In the genomic region with DNA sequence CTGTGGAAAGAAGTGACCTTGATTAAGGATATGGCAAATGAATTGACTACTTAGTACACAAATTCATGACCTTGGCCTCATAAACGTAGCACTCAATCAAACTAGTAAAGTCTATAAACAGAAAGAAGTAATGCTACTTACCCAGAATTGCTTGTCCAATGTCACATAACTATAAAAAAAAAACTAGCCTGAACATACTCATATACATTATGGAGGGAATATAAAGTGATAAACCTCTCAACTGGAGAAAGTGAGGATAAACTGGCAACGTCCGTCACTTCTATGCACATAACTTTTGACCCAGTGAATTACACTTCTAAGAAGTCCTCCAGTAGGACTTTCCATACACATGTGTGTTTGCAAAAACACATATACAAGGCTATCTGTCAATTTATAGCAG, we compare ENCODE assay signal across 32 cellular contexts. TPM values are rescaled to one million over a fixed set of nuclear protein-coding genes. Genes with fewer than 3 reads are reported as not detected.
"Had no signal": no experiment of that assay in that cellular context is flagged by ENCODE, and none has a peak within 500 bp of the region (broad histone marks: within the 10 kb centered on the region; RNA-seq: fewer than 3 reads in every experiment).

No MANE protein-coding gene starts in this region.

- H3K4me1 Mint-ChIP-seq: activated CD4-positive, alpha-beta T cell treated with anti-CD3 and anti-CD28 coated beads, Interleukin-2, amount 10 ng/mL, durations not matched to agents 24 days and 14 days; activated naive CD4-positive, alpha-beta T cell treated with anti-CD3 and anti-CD28 coated beads, Interleukin-2, amount 50 U/mL, for 24 hours; activated naive CD8-positive, alpha-beta T cell treated with anti-CD3 and anti-CD28 coated beads, Interleukin-2, amount 10 ng/mL, durations not matched to agents 7 days and 5 days; activated T-helper 17 cell treated with anti-CD3 and anti-CD28 coated beads, Interleukin-2, amount 50 U/mL, for 72 hours; IgD-negative memory B cell had no signal

- H3K4me3 ChIP-seq: ascending aorta, cardiac muscle cell, SJCRH30, SK-N-MC had no signal

- H3K36me3 ChIP-seq: ascending aorta, cardiac muscle cell, SJCRH30 had no signal

- H3K27ac ChIP-seq: ascending aorta, cardiac muscle cell, SJCRH30, SK-N-MC had no signal

- H3K27me3 Mint-ChIP-seq: activated CD8-positive, alpha-beta T cell treated with anti-CD3 and anti-CD28 coated beads for 36 hours had no signal

- H3K36me3 Mint-ChIP-seq: activated naive CD4-positive, alpha-beta T cell treated with anti-CD3 and anti-CD28 coated beads, Interleukin-2, amount 50 U/mL, for 24 hours; activated naive CD8-positive, alpha-beta T cell treated with anti-CD3 and anti-CD28 coated beads, Interleukin-2, amount 10 ng/mL, durations not matched to agents 7 days and 5 days; IgD-negative memory B cell had no signal

- ATAC-seq: activated CD8-positive, alpha-beta T cell treated with anti-CD3 and anti-CD28 coated beads for 36 hours; activated T-cell treated with anti-CD3 and anti-CD28 coated beads, Interleukin-2, amount 50 U/mL, for 72 hours; activated T-helper 17 cell treated with anti-CD3 and anti-CD28 coated beads, Interleukin-2, amount 50 U/mL, for 72 hours had no signal

- FAIRE-seq: TTC549 had no signal

- H3K27ac Mint-ChIP-seq: activated CD4-positive, alpha-beta T cell treated with anti-CD3 and anti-CD28 coated beads, Interleukin-2, amount 10 ng/mL, durations not matched to agents 24 days and 14 days; activated CD8-positive, alpha-beta T cell treated with anti-CD3 and anti-CD28 coated beads for 36 hours; activated naive CD4-positive, alpha-beta T cell treated with anti-CD3 and anti-CD28 coated beads, Interleukin-2, amount 50 U/mL, for 24 hours; activated naive CD8-positive, alpha-beta T cell treated with anti-CD3 and anti-CD28 coated beads, Interleukin-2, amount 10 ng/mL, durations not matched to agents 7 days and 5 days; activated T-cell treated with anti-CD3 and anti-CD28 coated beads, Interleukin-2, amount 50 U/mL, for 72 hours; activated T-helper 17 cell treated with anti-CD3 and anti-CD28 coated beads, Interleukin-2, amount 50 U/mL, for 72 hours; IgD-negative memory B cell; T-helper 2 cell treated with Interferon-gamma antibody and Interleukin-4, amounts not matched to agents 5 μg/mL and 100 μg/mL, for 36 hours had no signal

- H3K4me3 Mint-ChIP-seq: activated CD4-positive, alpha-beta T cell treated with anti-CD3 and anti-CD28 coated beads, Interleukin-2, amount 10 ng/mL, durations not matched to agents 24 days and 14 days; activated CD8-positive, alpha-beta T cell treated with anti-CD3 and anti-CD28 coated beads for 36 hours; activated naive CD4-positive, alpha-beta T cell treated with anti-CD3 and anti-CD28 coated beads, Interleukin-2, amount 50 U/mL, for 24 hours; activated naive CD8-positive, alpha-beta T cell treated with anti-CD3 and anti-CD28 coated beads, Interleukin-2, amount 10 ng/mL, durations not matched to agents 7 days and 5 days; activated T-cell treated with anti-CD3 and anti-CD28 coated beads, Interleukin-2, amount 50 U/mL, for 72 hours; activated T-helper 17 cell treated with anti-CD3 and anti-CD28 coated beads, Interleukin-2, amount 50 U/mL, for 72 hours; IgD-negative memory B cell; T-helper 2 cell treated with Interferon-gamma antibody and Interleukin-4, amounts not matched to agents 5 μg/mL and 100 μg/mL, for 36 hours had no signal

- H3K9me3 ChIP-seq: ascending aorta, SJCRH30 had no signal

- H3K4me1 ChIP-seq: SJCRH30 had no signal

- DNase-seq: activated CD4-positive, alpha-beta T cell treated with anti-CD3 and anti-CD28 coated beads, Interleukin-2, amount 10 ng/mL, durations not matched to agents 24 days and 14 days; activated CD4-positive, alpha-beta T cell treated with anti-CD3 and anti-CD28 coated beads, Interleukin-2, amount 50 U/mL, for 4 hours; activated CD8-positive, alpha-beta T cell treated with anti-CD3 and anti-CD28 coated beads for 36 hours; activated gamma-delta T cell; activated naive CD4-positive, alpha-beta T cell treated with Interleukin-2 at 50 U/mL for 16 hours; activated naive CD8-positive, alpha-beta T cell treated with anti-CD3 and anti-CD28 coated beads, Interleukin-2, amount 10 ng/mL, durations not matched to agents 7 days and 5 days; activated T-cell treated with anti-CD3 and anti-CD28 coated beads, Interleukin-2, amount 50 U/mL, for 1 hour; activated T-cell treated with anti-CD3 and anti-CD28 coated beads, Interleukin-2, amount 50 U/mL, for 72 hours; amygdala; Karpas-422; KBM-7; MM.1S; NCI-H1092 treated with DMSO at 0.1 percent for 48 hours; NCI-H1417; NCI-H146; NCI-H187; NCI-H2029 treated with DMSO at 0.1 percent for 48 hours; NCI-H2107; NCI-H2171; NCI-H510A; NCI-H748 treated with DMSO at 0.1 percent for 48 hours; NK-92 treated with Interleukin-12 subunit alpha and Interleukin-12 subunit beta, amount 100 ng/mL, for 24 hours; SHP77; SJCRH30 had no signal

- H3K9me3 Mint-ChIP-seq: activated CD4-positive, alpha-beta T cell treated with anti-CD3 and anti-CD28 coated beads, Interleukin-2, amount 10 ng/mL, durations not matched to agents 24 days and 14 days; activated CD8-positive, alpha-beta T cell treated with anti-CD3 and anti-CD28 coated beads for 36 hours; activated naive CD4-positive, alpha-beta T cell treated with anti-CD3 and anti-CD28 coated beads, Interleukin-2, amount 50 U/mL, for 24 hours; activated naive CD8-positive, alpha-beta T cell treated with anti-CD3 and anti-CD28 coated beads, Interleukin-2, amount 10 ng/mL, durations not matched to agents 7 days and 5 days; activated T-cell treated with anti-CD3 and anti-CD28 coated beads, Interleukin-2, amount 50 U/mL, for 72 hours; activated T-helper 17 cell treated with anti-CD3 and anti-CD28 coated beads, Interleukin-2, amount 50 U/mL, for 72 hours; IgD-negative memory B cell; T-helper 2 cell treated with Interferon-gamma antibody and Interleukin-4, amounts not matched to agents 5 μg/mL and 100 μg/mL, for 36 hours had no signal

- H3K27me3 ChIP-seq: ascending aorta, cardiac muscle cell, SJCRH30 had no signal

RNA-seq across cellular contexts. Expression of gene SERP2, which starts 7.7 kb away (rescaled TPM):
- total RNA-seq: activated CD4-positive, alpha-beta T cell treated with anti-CD3 and anti-CD28 coated beads, Interleukin-2, amount 10 ng/mL, durations not matched to agents 24 days and 14 days; activated T-helper 17 cell treated with anti-CD3 and anti-CD28 coated beads, Interleukin-2, amount 50 U/mL, for 72 hours; SJCRH30 had no signal
- polyA plus RNA-seq: IgD-negative memory B cell had no signal
